In genomic region chrX:42290608-42291007, GRCh38 we compare ENCODE assay signal across 3 cellular contexts.
A peak's percentile ranks its signal among the peaks of the same experiment; 100 is the strongest.
TF ChIP-seq lines count a peak whose summit lies in the region.

No MANE protein-coding gene starts in this region.

TF ChIP-seq in Ishikawa, 13 proteins besides CTCF, POLR2A, EP300 and RAD21:
- TF ChIP-seq TAF1 (IDR thresholded peaks at IDR 0.05; ENCODE audit: low read depth) (no peak), EGR1 (IDR thresholded peaks at IDR 0.05) (no peak), YY1 (IDR thresholded peaks at IDR 0.05; ENCODE audit: low read depth) (no peak), TCF12 (IDR thresholded peaks at IDR 0.05; ENCODE audit: low read depth) (no peak), MAX (IDR thresholded peaks at IDR 0.05) (no peak), USF1 (IDR thresholded peaks at IDR 0.05) (no peak), ZBTB7A (IDR thresholded peaks at IDR 0.05; ENCODE audit: low read depth) (no peak), CEBPB (IDR thresholded peaks at IDR 0.05) (no peak), TEAD4 (IDR thresholded peaks at IDR 0.05) (no peak), FOXM1 (IDR thresholded peaks at IDR 0.05; ENCODE audit: borderline replicate concordance, low read depth) (no peak), NFIC (IDR thresholded peaks at IDR 0.05) (no peak), CREB1 (IDR thresholded peaks at IDR 0.05; ENCODE audit: low read depth) (no peak), REST (IDR thresholded peaks at IDR 0.05; ENCODE audit: low read depth) (no peak)

TF ChIP-seq in GM12878, 131 proteins besides CTCF, POLR2A, EP300 and RAD21:
- no peak for TF ChIP-seq ELK1 (IDR thresholded peaks at IDR 0.05; ENCODE audit: low read depth, low read length)
- TF ChIP-seq ZBTB33 (IDR thresholded peaks at IDR 0.05): no peak
- TF ChIP-seq SMC3 (IDR thresholded peaks at IDR 0.05; ENCODE audit: borderline replicate concordance, low read length): 0 out of 2 replicates have a peak, but pooled peaks have one; percentile 24
- no peak for TF ChIP-seq REST (IDR thresholded peaks at IDR 0.05; ENCODE audit: low read depth, low read length)
- TF ChIP-seq TCF12 (IDR thresholded peaks at IDR 0.05; ENCODE audit: low read depth, low read length): no peak
- no peak for TF ChIP-seq NFIC (IDR thresholded peaks at IDR 0.05; ENCODE audit: low read depth, low read length)
- TF ChIP-seq MTA2 (IDR thresholded peaks at IDR 0.05; ENCODE audit: low read depth): no peak
- no peak for TF ChIP-seq BRCA1 (IDR thresholded peaks at IDR 0.05; ENCODE audit: low read depth, low read length)

TF ChIP-seq in HepG2, 621 proteins besides CTCF, POLR2A, EP300 and RAD21:
- TF ChIP-seq STAG1 (CRISPR knock-in tag; IDR thresholded peaks at IDR 0.05): peak; percentile 47
- no peak for TF ChIP-seq ZNF121 (CRISPR knock-in tag; IDR thresholded peaks at IDR 0.05)
- no peak for TF ChIP-seq GMEB1 (CRISPR knock-in tag; IDR thresholded peaks at IDR 0.05; ENCODE audit: borderline replicate concordance)
- TF ChIP-seq MTF2 (CRISPR knock-in tag; IDR thresholded peaks at IDR 0.05; ENCODE audit: borderline replicate concordance): no peak
- no peak for TF ChIP-seq NCOA5 (CRISPR knock-in tag; IDR thresholded peaks at IDR 0.05)
- TF ChIP-seq ZNF142 (CRISPR knock-in tag; IDR thresholded peaks at IDR 0.05): no peak
- peak; percentile 26; the same call in 1 of the 2 replicates for TF ChIP-seq SMC3 (IDR thresholded peaks at IDR 0.05; ENCODE audit: low read length)
- TF ChIP-seq KLF13 (CRISPR knock-in tag; IDR thresholded peaks at IDR 0.05): no peak
- no peak for TF ChIP-seq ZBTB20 (CRISPR knock-in tag; IDR thresholded peaks at IDR 0.05; ENCODE audit: borderline replicate concordance, low read depth)
- no peak for TF ChIP-seq SMARCC2 (IDR thresholded peaks at IDR 0.05)
- no peak for TF ChIP-seq NKX3-1 (CRISPR knock-in tag; IDR thresholded peaks at IDR 0.05)
- TF ChIP-seq PLRG1 (conservative IDR thresholded peaks at IDR 0.05): no peak
- TF ChIP-seq CEBPZ (IDR thresholded peaks at IDR 0.05; ENCODE audit: low read length): no peak
- TF ChIP-seq RXRB (CRISPR knock-in tag; IDR thresholded peaks at IDR 0.05; ENCODE audit: borderline replicate concordance): no peak
- TF ChIP-seq SALL1 (CRISPR knock-in tag; IDR thresholded peaks at IDR 0.05): no peak
- no peak for TF ChIP-seq ATF7-NPFF (CRISPR knock-in tag; IDR thresholded peaks at IDR 0.05; ENCODE audit: low read depth)
- no peak for TF ChIP-seq ISX (CRISPR knock-in tag; conservative IDR thresholded peaks at IDR 0.05)
